Comparison of ENCODE assay signal across 8 cellular contexts in the genomic region with DNA sequence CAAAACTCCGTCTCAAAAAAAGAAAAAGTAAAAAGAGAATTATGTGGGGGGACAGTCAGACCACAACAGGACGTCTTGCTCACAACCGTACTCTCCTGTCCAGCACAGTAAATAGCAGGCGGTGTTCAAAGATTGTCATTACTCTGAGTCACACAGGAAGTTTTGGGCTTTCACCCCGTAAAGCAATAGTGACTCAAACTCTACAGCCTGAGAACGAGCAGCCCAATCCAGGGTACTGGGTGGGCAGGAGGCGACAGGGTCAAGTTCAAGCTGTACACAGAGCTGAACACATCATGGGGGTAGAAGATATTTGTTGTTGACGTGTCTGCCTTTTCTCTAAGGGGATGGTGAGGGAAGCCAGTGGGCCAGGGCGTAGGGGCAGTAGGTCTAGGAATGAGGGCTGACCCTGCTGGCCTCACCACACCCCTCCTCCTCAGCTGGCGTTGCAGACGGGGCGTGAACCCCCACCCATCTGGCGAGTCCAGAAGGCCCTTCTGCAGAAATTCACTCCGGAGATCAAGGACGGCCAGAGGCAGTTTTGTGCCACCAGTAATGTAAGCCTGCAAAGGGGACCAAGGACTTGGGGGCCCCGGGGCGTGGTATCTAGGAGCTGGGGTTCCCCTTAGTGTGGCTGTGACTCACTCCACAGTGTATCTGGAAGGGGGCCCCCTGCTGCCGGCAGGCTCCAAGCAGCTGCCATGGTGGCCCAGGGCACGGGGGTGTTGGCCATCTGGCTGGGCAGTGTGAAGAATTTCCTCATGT. TPM values are rescaled to one million over a fixed set of nuclear protein-coding genes. Genes with fewer than 3 reads are reported as not detected.
DNase-seq lines count a peak whose midpoint lies in the region; ATAC-seq and TF ChIP-seq lines count a peak whose summit lies in the region.

No MANE protein-coding gene starts in this region.

- intact Hi-C loops in heart right ventricle (cut with DNase I): no loop called here

- peaks cover 13% of the 10 kb centered on the region for H3K4me1 Mint-ChIP-seq in activated T-helper 17 cell treated with anti-CD3 and anti-CD28 coated beads, Interleukin-2, amount 50 U/mL, for 72 hours

- peaks cover 0 to 6% (median 0%) of the 10 kb centered on the region in 11 donors for H3K9me3 ChIP-seq in heart right ventricle

- DNase-seq in AG08396 (ENCODE audit: low spot score): peak; percentile 82
- DNase-seq in HCEC 1CT: peak; percentile 92
- peak; percentile 62 for DNase-seq in kidney tubule cell (ENCODE audit: low spot score)
- no peak for DNase-seq in NCI-H524 treated with DMSO at 0.1 percent for 48 hours (lab: John Stamatoyannopoulos, UW)
- DNase-seq in G401 (ENCODE audit: low spot score): no peak
- no peak for DNase-seq in heart right ventricle

- in situ Hi-C loops in G401 (cut with HindIII; ENCODE audit: low sequenced_read_pairs): no loop called here

- peak overlapping the region; percentile 59 for H3K4me3 Mint-ChIP-seq in activated T-helper 17 cell treated with anti-CD3 and anti-CD28 coated beads, Interleukin-2, amount 50 U/mL, for 72 hours

- peaks cover 0 to 26% (median 5%) of the 10 kb centered on the region in 9 donors for H3K4me1 ChIP-seq in heart right ventricle

- WGBS in heart right ventricle, 2 donors: 88% methylated on average over 19 of the region's 19 CpGs

- peak; percentile 97 for ATAC-seq in activated T-helper 17 cell treated with anti-CD3 and anti-CD28 coated beads, Interleukin-2, amount 50 U/mL, for 72 hours (replicated peaks)
- ATAC-seq in HG03097 (IDR thresholded peaks at IDR 0.05; ENCODE audit: low FRiP score, unreplicated experiment) (no peak), heart right ventricle (no peak)

- no peaks in the 10 kb centered on the region for H3K27me3 ChIP-seq in heart right ventricle

- no peaks in the 10 kb centered on the region for H3K27me3 Mint-ChIP-seq in activated T-helper 17 cell treated with anti-CD3 and anti-CD28 coated beads, Interleukin-2, amount 50 U/mL, for 72 hours

- TF ChIP-seq CTCF in heart right ventricle (IDR thresholded peaks at IDR 0.05): no peak

- H3K9me3 Mint-ChIP-seq in activated T-helper 17 cell treated with anti-CD3 and anti-CD28 coated beads, Interleukin-2, amount 50 U/mL, for 72 hours: no peaks in the 10 kb centered on the region

- H3K27ac Mint-ChIP-seq in activated T-helper 17 cell treated with anti-CD3 and anti-CD28 coated beads, Interleukin-2, amount 50 U/mL, for 72 hours: peak overlapping the region; percentile 89

- H3K27ac ChIP-seq in heart right ventricle: peak overlapping the region in 2 of 10 donors; percentile 1 to 50

- no peak overlapping the region for H3K4me3 ChIP-seq in heart right ventricle

- H3K36me3 Mint-ChIP-seq in activated T-helper 17 cell treated with anti-CD3 and anti-CD28 coated beads, Interleukin-2, amount 50 U/mL, for 72 hours (ENCODE audit: low read depth): peaks cover 71% of the 10 kb centered on the region

- peaks cover 4 to 82% (median 29%) of the 10 kb centered on the region in 9 donors for H3K36me3 ChIP-seq in heart right ventricle

RNA-seq across cellular contexts. Expression of gene PRR12, which starts 23.3 kb away (rescaled TPM):
- 10 to 100 TPM; 27.2 to 27.8 TPM for total RNA-seq in activated T-helper 17 cell treated with anti-CD3 and anti-CD28 coated beads, Interleukin-2, amount 50 U/mL, for 72 hours
- total RNA-seq in G401 (2014; rRNA removed; shearing (Covaris generic)): 0.49 and 3.0 TPM in 2 replicates
- total RNA-seq in heart right ventricle: 10 to 100 TPM; 11.2 to 19.2 (median 16.7) TPM
- polyA plus RNA-seq in heart right ventricle: 10 to 100 TPM in 1 of 2 donors, 1 to 10 TPM in 1; 5.2 to 11.1 TPM

RNA-seq across cellular contexts. Expression of gene RRAS, which starts 25.7 kb away (rescaled TPM):
- 10 to 100 TPM in 1 of 2 donors, 1 to 10 TPM in 1; 7.6 to 14.3 TPM for total RNA-seq in activated T-helper 17 cell treated with anti-CD3 and anti-CD28 coated beads, Interleukin-2, amount 50 U/mL, for 72 hours
- total RNA-seq in G401 (2014; rRNA removed; shearing (Covaris generic)): 116 and 140 TPM in 2 replicates
- 100 to 1,000 TPM in 7 of 10 donors, 10 to 100 TPM in 3; 90.4 to 141 (median 113) TPM for total RNA-seq in heart right ventricle
- polyA plus RNA-seq in heart right ventricle: 100 to 1,000 TPM; 208 to 215 TPM

RNA-seq across cellular contexts. Expression of gene SCAF1, which starts 27.7 kb away (rescaled TPM):
- total RNA-seq in activated T-helper 17 cell treated with anti-CD3 and anti-CD28 coated beads, Interleukin-2, amount 50 U/mL, for 72 hours: 10 to 100 TPM; 53.8 to 60.5 TPM
- total RNA-seq in G401 (2014; rRNA removed; shearing (Covaris generic)): 22.3 and 25.2 TPM in 2 replicates
- 10 to 100 TPM; 41.6 to 60.5 (median 45.2) TPM for total RNA-seq in heart right ventricle
- polyA plus RNA-seq in heart right ventricle: 10 to 100 TPM; 20.2 to 25.8 TPM

RNA-seq across cellular contexts. Expression of gene PRRG2, which starts 33.2 kb away (rescaled TPM):
- 10 to 100 TPM in 1 of 2 donors, 1 to 10 TPM in 1; 3.8 to 12.3 TPM for total RNA-seq in activated T-helper 17 cell treated with anti-CD3 and anti-CD28 coated beads, Interleukin-2, amount 50 U/mL, for 72 hours
- total RNA-seq in G401 (2014; rRNA removed; shearing (Covaris generic)): 1.9 TPM in 1 of 2 replicates, not detected in the other
- total RNA-seq in heart right ventricle: 1 to 10 TPM in 1 of 10 donors, under 1 TPM in 9; 0.34 to 1.0 (median 0.57) TPM
- polyA plus RNA-seq in heart right ventricle: 1 to 10 TPM; 1.1 to 2.4 TPM

RNA-seq across cellular contexts. Expression of gene NOSIP, which starts 33.9 kb away (rescaled TPM):
- 100 to 1,000 TPM; 101 to 103 TPM for total RNA-seq in activated T-helper 17 cell treated with anti-CD3 and anti-CD28 coated beads, Interleukin-2, amount 50 U/mL, for 72 hours
- total RNA-seq in G401 (2014; rRNA removed; shearing (Covaris generic)): 69.6 and 97.3 TPM in 2 replicates
- total RNA-seq in heart right ventricle: 10 to 100 TPM; 38.0 to 53.9 (median 45.1) TPM
- 100 to 1,000 TPM in 1 of 2 donors, 10 to 100 TPM in 1; 82.6 to 120 TPM for polyA plus RNA-seq in heart right ventricle

Comparison
In these comparisons a context has a peak if more than half of its experiments do, and no peak if none do; other contexts are left out.
1. DNase-seq: peak in AG08396 (single experiment), HCEC 1CT (single experiment) and kidney tubule cell (single experiment); none in NCI-H524 treated with DMSO at 0.1 percent for 48 hours (single experiment), G401 (single experiment) and heart right ventricle (0 of 2).